17 cellular contexts compared by ENCODE assay signal in the genomic region with DNA sequence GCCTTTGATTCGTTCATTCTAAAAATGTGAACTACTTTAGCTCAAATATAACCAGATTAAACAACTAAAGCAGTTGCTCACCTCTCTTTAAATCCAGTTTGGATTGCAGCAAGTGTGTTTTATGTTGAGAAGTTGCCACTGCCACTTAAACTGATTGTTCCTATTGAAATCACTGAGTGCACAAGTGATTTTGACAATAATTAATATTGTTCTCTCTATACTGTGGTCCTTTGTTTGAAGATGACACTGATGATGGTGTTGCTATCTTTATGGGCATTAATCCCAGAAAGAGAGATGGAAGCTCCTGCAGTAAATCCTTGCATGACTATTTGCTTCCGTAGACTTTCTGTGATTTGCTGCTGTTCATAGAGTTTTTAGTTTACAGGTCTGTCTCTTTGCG.
"Had no signal": no experiment of that assay in that cellular context is flagged by ENCODE, and none has a peak within 500 bp of the region (broad histone marks: within the 10 kb centered on the region; RNA-seq: fewer than 3 reads in every experiment).

No MANE protein-coding gene starts in this region.

- H3K4me1 ChIP-seq: SJCRH30 had no signal

- DNase-seq: activated CD4-positive, alpha-beta T cell treated with anti-CD3 and anti-CD28 coated beads for 48 hours; activated CD4-positive, alpha-beta T cell treated with anti-CD3 and anti-CD28 coated beads, Interleukin-2, amount 50 U/mL, for 4 hours; activated CD4-positive, CD25-positive, alpha-beta regulatory T cell treated with anti-CD3 and anti-CD28 coated beads, Interleukin-2, amount 50 U/mL, for 72 hours; activated CD8-positive, alpha-beta memory T cell treated with anti-CD3 and anti-CD28 coated beads, Interleukin-2, amount 50 U/mL, for 48 hours; activated CD8-positive, alpha-beta T cell treated with anti-CD3 and anti-CD28 coated beads, Interleukin-2, amount 10 ng/mL, durations not matched to agents 7 days and 5 days; activated T-cell treated with anti-CD3 and anti-CD28 coated beads, Interleukin-2, amount 50 U/mL, for 1 hour; aorta; NCI-H1092; NCI-H1417; NCI-H2029 treated with DMSO at 0.1 percent for 48 hours; NCI-H510A treated with DMSO at 0.1 percent for 48 hours; NCI-H69; RPMI8226; SJCRH30; SW 1271 had no signal

- H3K9me3 ChIP-seq: SJCRH30 had no signal

- H3K36me3 ChIP-seq: SJCRH30 had no signal

- H3K27ac ChIP-seq: KMS-11, SJCRH30 had no signal

- H3K27me3 ChIP-seq: SJCRH30 had no signal

- FAIRE-seq: bronchial epithelial cell had no signal

- H3K4me3 ChIP-seq: SJCRH30 had no signal
